1 cellular context compared by ENCODE assay signal in genomic region chr11:114215871-114216803, GRCh38.
TF ChIP-seq lines count a peak whose summit lies in the region.

No MANE protein-coding gene starts in this region.

TF ChIP-seq in K562, 482 proteins besides CTCF, POLR2A, EP300 and RAD21 (continued from another document and continues in another):
- TF ChIP-seq, protein P1, sequence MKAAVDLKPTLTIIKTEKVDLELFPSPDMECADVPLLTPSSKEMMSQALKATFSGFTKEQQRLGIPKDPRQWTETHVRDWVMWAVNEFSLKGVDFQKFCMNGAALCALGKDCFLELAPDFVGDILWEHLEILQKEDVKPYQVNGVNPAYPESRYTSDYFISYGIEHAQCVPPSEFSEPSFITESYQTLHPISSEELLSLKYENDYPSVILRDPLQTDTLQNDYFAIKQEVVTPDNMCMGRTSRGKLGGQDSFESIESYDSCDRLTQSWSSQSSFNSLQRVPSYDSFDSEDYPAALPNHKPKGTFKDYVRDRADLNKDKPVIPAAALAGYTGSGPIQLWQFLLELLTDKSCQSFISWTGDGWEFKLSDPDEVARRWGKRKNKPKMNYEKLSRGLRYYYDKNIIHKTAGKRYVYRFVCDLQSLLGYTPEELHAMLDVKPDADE (conservative IDR thresholded peaks at IDR 0.05; ENCODE audit: control insufficient read depth, low read depth, low read length) = 0 out of 2 replicates have a peak, but pooled peaks have one; percentile 67
- TF ChIP-seq ZKSCAN1 (IDR thresholded peaks at IDR 0.05; ENCODE audit: low read depth, low read length) (peak; percentile 65; the same call in 1 of the 2 replicates), FOXM1 (IDR thresholded peaks at IDR 0.05; ENCODE audit: low read depth) (peak; percentile 73), FOXM1 (CRISPR knock-in tag; IDR thresholded peaks at IDR 0.05; ENCODE audit: low read depth) (0 out of 2 replicates have a peak, but pooled peaks have one; percentile 76), MYC (IDR thresholded peaks at IDR 0.05; ENCODE audit: low read depth, low read length) (peak; percentile 50), MYC (CRISPR knock-in tag; IDR thresholded peaks at IDR 0.05; ENCODE audit: borderline replicate concordance, low read depth) (no peak), DACH1 (IDR thresholded peaks at IDR 0.05; ENCODE audit: partially characterized antibody) (peak; percentile 23), TARDBP (IDR thresholded peaks at IDR 0.05) (peak; percentile 73; the same call in 1 of the 2 replicates), ZNF12 (CRISPR knock-in tag; IDR thresholded peaks at IDR 0.05) (peak; percentile 73; the same call in 1 of the 2 replicates), NR2C2 (CRISPR knock-in tag; IDR thresholded peaks at IDR 0.05) (no peak; the same call in 1 of the 2 replicates), NR2C2 (tag; IDR thresholded peaks at IDR 0.05) (0 out of 2 replicates have a peak, but pooled peaks have one; percentile 33), TRIM28 (IDR thresholded peaks at IDR 0.05) (peak; percentile 70; the same call in 1 of the 2 replicates), ZNF274 (IDR thresholded peaks at IDR 0.05; ENCODE audit: borderline replicate concordance, low read depth, low read length) (peak; percentile 39; the same call in 1 of the 2 replicates), SNRNP70 (optimal IDR thresholded peaks at IDR 0.05; ENCODE audit: low read depth, low read length) (no peak), SP1 (CRISPR knock-in tag; IDR thresholded peaks at IDR 0.05) (peak; percentile 85), PTBP1 (IDR thresholded peaks at IDR 0.05; ENCODE audit: low read depth, low read length) (no peak), NCOA2 (IDR thresholded peaks at IDR 0.05; ENCODE audit: partially characterized antibody in 2 of 2) (peak in 1 of 2 experiments; percentile 71), KAT8 (IDR thresholded peaks at IDR 0.05; ENCODE audit: low read depth) (no peak), CTBP1 (IDR thresholded peaks at IDR 0.05; ENCODE audit: borderline replicate concordance) (peak; percentile 96), PHF21A (IDR thresholded peaks at IDR 0.05; ENCODE audit: borderline replicate concordance, low read depth) (peak; percentile 75; the same call in 1 of the 2 replicates), ETV1 (tag; conservative IDR thresholded peaks at IDR 0.05; ENCODE audit: low read depth) (peak; percentile 32), MAX (CRISPR knock-in tag; IDR thresholded peaks at IDR 0.05) (peak; percentile 62; the same call in 1 of the 2 replicates), NUFIP1 (IDR thresholded peaks at IDR 0.05; ENCODE audit: partially characterized antibody) (peak; percentile 36), ZNF589 (CRISPR knock-in tag; IDR thresholded peaks at IDR 0.05; ENCODE audit: low read depth) (peak; percentile 45; the same call in 1 of the 2 replicates)
- TF ChIP-seq, protein P2, sequence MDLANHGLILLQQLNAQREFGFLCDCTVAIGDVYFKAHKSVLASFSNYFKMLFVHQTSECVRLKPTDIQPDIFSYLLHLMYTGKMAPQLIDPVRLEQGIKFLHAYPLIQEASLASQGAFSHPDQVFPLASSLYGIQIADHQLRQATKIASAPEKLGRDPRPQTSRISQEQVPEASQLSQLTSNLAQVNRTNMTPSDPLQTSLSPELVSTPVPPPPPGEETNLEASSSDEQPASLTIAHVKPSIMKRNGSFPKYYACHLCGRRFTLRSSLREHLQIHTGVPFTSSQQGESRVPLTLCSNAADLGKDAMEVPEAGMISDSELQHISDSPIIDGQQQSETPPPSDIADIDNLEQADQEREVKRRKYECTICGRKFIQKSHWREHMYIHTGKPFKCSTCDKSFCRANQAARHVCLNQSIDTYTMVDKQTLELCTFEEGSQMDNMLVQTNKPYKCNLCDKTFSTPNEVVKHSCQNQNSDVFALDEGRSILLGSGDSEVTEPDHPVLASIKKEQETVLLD (IDR thresholded peaks at IDR 0.05) = peak; percentile 75
- TF ChIP-seq, protein P3, sequence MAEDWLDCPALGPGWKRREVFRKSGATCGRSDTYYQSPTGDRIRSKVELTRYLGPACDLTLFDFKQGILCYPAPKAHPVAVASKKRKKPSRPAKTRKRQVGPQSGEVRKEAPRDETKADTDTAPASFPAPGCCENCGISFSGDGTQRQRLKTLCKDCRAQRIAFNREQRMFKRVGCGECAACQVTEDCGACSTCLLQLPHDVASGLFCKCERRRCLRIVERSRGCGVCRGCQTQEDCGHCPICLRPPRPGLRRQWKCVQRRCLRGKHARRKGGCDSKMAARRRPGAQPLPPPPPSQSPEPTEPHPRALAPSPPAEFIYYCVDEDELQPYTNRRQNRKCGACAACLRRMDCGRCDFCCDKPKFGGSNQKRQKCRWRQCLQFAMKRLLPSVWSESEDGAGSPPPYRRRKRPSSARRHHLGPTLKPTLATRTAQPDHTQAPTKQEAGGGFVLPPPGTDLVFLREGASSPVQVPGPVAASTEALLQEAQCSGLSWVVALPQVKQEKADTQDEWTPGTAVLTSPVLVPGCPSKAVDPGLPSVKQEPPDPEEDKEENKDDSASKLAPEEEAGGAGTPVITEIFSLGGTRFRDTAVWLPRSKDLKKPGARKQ (CRISPR knock-in tag; IDR thresholded peaks at IDR 0.05) = no peak
- TF ChIP-seq, protein P4, sequence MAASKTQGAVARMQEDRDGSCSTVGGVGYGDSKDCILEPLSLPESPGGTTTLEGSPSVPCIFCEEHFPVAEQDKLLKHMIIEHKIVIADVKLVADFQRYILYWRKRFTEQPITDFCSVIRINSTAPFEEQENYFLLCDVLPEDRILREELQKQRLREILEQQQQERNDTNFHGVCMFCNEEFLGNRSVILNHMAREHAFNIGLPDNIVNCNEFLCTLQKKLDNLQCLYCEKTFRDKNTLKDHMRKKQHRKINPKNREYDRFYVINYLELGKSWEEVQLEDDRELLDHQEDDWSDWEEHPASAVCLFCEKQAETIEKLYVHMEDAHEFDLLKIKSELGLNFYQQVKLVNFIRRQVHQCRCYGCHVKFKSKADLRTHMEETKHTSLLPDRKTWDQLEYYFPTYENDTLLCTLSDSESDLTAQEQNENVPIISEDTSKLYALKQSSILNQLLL (CRISPR knock-in tag; IDR thresholded peaks at IDR 0.05; ENCODE audit: borderline replicate concordance) = no peak
- TF ChIP-seq, protein P5, sequence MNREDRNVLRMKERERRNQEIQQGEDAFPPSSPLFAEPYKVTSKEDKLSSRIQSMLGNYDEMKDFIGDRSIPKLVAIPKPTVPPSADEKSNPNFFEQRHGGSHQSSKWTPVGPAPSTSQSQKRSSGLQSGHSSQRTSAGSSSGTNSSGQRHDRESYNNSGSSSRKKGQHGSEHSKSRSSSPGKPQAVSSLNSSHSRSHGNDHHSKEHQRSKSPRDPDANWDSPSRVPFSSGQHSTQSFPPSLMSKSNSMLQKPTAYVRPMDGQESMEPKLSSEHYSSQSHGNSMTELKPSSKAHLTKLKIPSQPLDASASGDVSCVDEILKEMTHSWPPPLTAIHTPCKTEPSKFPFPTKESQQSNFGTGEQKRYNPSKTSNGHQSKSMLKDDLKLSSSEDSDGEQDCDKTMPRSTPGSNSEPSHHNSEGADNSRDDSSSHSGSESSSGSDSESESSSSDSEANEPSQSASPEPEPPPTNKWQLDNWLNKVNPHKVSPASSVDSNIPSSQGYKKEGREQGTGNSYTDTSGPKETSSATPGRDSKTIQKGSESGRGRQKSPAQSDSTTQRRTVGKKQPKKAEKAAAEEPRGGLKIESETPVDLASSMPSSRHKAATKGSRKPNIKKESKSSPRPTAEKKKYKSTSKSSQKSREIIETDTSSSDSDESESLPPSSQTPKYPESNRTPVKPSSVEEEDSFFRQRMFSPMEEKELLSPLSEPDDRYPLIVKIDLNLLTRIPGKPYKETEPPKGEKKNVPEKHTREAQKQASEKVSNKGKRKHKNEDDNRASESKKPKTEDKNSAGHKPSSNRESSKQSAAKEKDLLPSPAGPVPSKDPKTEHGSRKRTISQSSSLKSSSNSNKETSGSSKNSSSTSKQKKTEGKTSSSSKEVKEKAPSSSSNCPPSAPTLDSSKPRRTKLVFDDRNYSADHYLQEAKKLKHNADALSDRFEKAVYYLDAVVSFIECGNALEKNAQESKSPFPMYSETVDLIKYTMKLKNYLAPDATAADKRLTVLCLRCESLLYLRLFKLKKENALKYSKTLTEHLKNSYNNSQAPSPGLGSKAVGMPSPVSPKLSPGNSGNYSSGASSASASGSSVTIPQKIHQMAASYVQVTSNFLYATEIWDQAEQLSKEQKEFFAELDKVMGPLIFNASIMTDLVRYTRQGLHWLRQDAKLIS (CRISPR knock-in tag; IDR thresholded peaks at IDR 0.05) = 0 out of 2 replicates have a peak, but pooled peaks have one; percentile 76
- TF ChIP-seq, protein P6, sequence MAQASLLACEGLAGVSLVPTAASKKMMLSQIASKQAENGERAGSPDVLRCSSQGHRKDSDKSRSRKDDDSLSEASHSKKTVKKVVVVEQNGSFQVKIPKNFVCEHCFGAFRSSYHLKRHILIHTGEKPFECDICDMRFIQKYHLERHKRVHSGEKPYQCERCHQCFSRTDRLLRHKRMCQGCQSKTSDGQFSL (CRISPR knock-in tag; IDR thresholded peaks at IDR 0.05) = 0 out of 2 replicates have a peak, but pooled peaks have one; percentile 30
- TF ChIP-seq, protein P6 (tag; IDR thresholded peaks at IDR 0.05) = no peak
- TF ChIP-seq, protein P7, sequence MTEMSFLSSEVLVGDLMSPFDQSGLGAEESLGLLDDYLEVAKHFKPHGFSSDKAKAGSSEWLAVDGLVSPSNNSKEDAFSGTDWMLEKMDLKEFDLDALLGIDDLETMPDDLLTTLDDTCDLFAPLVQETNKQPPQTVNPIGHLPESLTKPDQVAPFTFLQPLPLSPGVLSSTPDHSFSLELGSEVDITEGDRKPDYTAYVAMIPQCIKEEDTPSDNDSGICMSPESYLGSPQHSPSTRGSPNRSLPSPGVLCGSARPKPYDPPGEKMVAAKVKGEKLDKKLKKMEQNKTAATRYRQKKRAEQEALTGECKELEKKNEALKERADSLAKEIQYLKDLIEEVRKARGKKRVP (CRISPR knock-in tag; IDR thresholded peaks at IDR 0.05) = peak; percentile 69; the same call in 1 of the 2 replicates
- TF ChIP-seq, protein P8, sequence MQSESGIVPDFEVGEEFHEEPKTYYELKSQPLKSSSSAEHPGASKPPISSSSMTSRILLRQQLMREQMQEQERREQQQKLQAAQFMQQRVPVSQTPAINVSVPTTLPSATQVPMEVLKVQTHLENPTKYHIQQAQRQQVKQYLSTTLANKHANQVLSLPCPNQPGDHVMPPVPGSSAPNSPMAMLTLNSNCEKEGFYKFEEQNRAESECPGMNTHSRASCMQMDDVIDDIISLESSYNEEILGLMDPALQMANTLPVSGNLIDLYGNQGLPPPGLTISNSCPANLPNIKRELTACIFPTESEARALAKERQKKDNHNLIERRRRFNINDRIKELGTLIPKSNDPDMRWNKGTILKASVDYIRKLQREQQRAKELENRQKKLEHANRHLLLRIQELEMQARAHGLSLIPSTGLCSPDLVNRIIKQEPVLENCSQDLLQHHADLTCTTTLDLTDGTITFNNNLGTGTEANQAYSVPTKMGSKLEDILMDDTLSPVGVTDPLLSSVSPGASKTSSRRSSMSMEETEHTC (IDR thresholded peaks at IDR 0.05) = 0 out of 2 replicates have a peak, but pooled peaks have one; percentile 20
- TF ChIP-seq, protein P9, sequence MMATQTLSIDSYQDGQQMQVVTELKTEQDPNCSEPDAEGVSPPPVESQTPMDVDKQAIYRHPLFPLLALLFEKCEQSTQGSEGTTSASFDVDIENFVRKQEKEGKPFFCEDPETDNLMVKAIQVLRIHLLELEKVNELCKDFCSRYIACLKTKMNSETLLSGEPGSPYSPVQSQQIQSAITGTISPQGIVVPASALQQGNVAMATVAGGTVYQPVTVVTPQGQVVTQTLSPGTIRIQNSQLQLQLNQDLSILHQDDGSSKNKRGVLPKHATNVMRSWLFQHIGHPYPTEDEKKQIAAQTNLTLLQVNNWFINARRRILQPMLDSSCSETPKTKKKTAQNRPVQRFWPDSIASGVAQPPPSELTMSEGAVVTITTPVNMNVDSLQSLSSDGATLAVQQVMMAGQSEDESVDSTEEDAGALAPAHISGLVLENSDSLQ (IDR thresholded peaks at IDR 0.05) = peak; percentile 86
- TF ChIP-seq, protein P10, sequence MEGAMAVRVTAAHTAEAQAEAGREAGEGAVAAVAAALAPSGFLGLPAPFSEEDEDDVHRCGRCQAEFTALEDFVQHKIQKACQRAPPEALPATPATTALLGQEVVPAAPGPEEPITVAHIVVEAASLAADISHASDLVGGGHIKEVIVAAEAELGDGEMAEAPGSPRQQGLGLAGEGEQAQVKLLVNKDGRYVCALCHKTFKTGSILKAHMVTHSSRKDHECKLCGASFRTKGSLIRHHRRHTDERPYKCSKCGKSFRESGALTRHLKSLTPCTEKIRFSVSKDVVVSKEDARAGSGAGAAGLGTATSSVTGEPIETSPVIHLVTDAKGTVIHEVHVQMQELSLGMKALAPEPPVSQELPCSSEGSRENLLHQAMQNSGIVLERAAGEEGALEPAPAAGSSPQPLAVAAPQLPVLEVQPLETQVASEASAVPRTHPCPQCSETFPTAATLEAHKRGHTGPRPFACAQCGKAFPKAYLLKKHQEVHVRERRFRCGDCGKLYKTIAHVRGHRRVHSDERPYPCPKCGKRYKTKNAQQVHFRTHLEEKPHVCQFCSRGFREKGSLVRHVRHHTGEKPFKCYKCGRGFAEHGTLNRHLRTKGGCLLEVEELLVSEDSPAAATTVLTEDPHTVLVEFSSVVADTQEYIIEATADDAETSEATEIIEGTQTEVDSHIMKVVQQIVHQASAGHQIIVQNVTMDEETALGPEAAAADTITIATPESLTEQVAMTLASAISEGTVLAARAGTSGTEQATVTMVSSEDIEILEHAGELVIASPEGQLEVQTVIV (CRISPR knock-in tag; IDR thresholded peaks at IDR 0.05; ENCODE audit: borderline replicate concordance) = no peak
- TF ChIP-seq, protein P11, sequence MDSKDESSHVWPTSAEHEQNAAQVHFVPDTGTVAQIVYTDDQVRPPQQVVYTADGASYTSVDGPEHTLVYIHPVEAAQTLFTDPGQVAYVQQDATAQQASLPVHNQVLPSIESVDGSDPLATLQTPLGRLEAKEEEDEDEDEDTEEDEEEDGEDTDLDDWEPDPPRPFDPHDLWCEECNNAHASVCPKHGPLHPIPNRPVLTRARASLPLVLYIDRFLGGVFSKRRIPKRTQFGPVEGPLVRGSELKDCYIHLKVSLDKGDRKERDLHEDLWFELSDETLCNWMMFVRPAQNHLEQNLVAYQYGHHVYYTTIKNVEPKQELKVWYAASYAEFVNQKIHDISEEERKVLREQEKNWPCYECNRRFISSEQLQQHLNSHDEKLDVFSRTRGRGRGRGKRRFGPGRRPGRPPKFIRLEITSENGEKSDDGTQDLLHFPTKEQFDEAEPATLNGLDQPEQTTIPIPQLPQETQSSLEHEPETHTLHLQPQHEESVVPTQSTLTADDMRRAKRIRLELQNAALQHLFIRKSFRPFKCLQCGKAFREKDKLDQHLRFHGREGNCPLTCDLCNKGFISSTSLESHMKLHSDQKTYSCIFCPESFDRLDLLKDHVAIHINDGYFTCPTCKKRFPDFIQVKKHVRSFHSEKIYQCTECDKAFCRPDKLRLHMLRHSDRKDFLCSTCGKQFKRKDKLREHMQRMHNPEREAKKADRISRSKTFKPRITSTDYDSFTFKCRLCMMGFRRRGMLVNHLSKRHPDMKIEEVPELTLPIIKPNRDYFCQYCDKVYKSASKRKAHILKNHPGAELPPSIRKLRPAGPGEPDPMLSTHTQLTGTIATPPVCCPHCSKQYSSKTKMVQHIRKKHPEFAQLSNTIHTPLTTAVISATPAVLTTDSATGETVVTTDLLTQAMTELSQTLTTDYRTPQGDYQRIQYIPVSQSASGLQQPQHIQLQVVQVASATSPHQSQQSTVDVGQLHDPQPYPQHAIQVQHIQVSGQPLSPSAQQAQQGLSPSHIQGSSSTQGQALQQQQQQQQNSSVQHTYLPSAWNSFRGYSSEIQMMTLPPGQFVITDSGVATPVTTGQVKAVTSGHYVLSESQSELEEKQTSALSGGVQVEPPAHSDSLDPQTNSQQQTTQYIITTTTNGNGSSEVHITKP (IDR thresholded peaks at IDR 0.05; ENCODE audit: partially characterized antibody) = peak; percentile 97
